30 cellular contexts compared by ENCODE assay signal in genomic region chr5:58325950-58326500, GRCh38.
"Had no signal": no experiment of that assay in that cellular context is flagged by ENCODE, and none has a peak within 500 bp of the region (broad histone marks: within the 10 kb centered on the region; RNA-seq: fewer than 3 reads in every experiment).

No MANE protein-coding gene starts in this region.

- H3K4me1 ChIP-seq: ascending aorta, Peyer's patch had no signal

- DNase-seq: activated CD4-positive, alpha-beta T cell treated with anti-CD3 and anti-CD28 coated beads for 1 hour; activated CD4-positive, alpha-beta T cell treated with anti-CD3 and anti-CD28 coated beads, Interleukin-2, amount 10 ng/mL, durations not matched to agents 24 days and 14 days; activated CD4-positive, alpha-beta T cell treated with anti-CD3 and anti-CD28 coated beads, Interleukin-2, amount 50 U/mL, for 4 hours; activated CD4-positive, CD25-positive, alpha-beta regulatory T cell; activated CD8-positive, alpha-beta T cell treated with anti-CD3 and anti-CD28 coated beads, Interleukin-2, amount 10 ng/mL, durations not matched to agents 7 days and 5 days; activated gamma-delta T cell; activated naive CD4-positive, alpha-beta T cell treated with Interleukin-2 at 50 U/mL for 16 hours; activated naive CD8-positive, alpha-beta T cell treated with anti-CD3 and anti-CD28 coated beads, Interleukin-2, amount 10 ng/mL, durations not matched to agents 7 days and 5 days; activated T-cell treated with anti-CD3 and anti-CD28 coated beads, Interleukin-2, amount 50 U/mL, for 24 hours; amygdala; Kasumi-1; KG1; MG63; NCI-H1048; NCI-H1436; NCI-H1694 treated with DMSO at 0.1 percent for 48 hours; NCI-H2029; NCI-H345; NCI-H524 treated with DMSO at 0.1 percent for 48 hours; Peyer's patch; RPMI8226; SHP77 treated with DMSO at 0.1 percent for 48 hours; SW 1271; T-helper 1 cell; T-helper 2 cell; T-helper 9 cell; WERI-Rb-1 had no signal

- H3K9me3 ChIP-seq: ascending aorta, MG63, Peyer's patch, SJSA1 had no signal

- H3K4me3 ChIP-seq: ascending aorta, cardiac muscle cell, MG63, Peyer's patch, SJSA1 had no signal

- H3K27ac ChIP-seq: ascending aorta, cardiac muscle cell, Peyer's patch, SJSA1, WERI-Rb-1 had no signal

- ATAC-seq: activated CD8-positive, alpha-beta T cell treated with anti-CD3 and anti-CD28 coated beads, Interleukin-2, amount 10 ng/mL, durations not matched to agents 7 days and 5 days had no signal

- H3K27me3 ChIP-seq: ascending aorta, cardiac muscle cell, MG63, Peyer's patch, SJSA1 had no signal

- H3K36me3 ChIP-seq: ascending aorta, cardiac muscle cell, MG63, Peyer's patch, SJSA1, WERI-Rb-1 had no signal
